8 cellular contexts compared by ENCODE assay signal in the genomic region with DNA sequence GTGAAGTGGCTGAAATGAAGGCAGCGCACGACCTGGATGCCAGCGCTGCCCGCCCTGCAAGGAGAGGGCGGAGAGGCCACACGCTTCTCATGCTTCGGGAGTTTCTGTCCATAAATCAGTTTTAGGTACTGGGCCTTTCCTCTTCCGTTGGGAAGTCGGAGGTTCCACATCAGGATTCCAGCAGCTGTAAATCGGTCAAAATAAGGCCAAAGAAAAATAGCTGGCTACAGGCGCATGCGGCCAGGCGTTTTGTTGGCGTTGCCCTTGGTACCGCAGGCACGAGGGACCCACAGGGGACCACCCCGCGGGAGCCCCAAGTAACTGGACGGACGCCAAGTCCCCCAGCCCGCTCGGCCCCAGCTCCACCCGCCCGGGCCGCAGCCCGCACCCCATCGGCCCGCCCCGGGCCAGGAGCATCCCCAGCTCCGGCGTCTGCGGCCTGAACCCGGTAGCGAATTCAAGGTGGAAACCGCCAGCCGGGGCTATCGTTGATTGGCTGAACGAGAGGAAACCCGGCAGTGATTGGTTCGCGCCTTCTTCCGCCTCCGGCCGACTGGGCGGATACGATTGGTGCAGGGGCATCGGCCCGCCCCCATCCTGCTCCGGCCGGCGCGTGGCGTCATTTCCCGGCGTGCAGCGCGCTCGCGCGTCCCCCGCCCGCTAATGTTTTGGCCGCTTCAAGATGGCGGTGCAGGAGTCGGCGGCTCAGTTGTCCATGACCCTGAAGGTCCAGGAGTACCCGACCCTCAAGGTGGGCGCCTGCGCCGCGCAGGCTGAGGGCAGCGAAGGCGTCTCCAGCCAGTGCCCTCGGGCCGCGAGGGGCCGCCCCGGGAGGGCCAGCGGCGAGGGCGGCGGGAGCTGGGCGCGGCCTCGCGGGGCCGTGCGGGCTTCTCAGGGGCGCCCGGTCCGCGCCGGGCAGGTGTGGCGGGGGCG. TPM values are rescaled to one million over a fixed set of nuclear protein-coding genes. Genes with fewer than 3 reads are reported as not detected.
DNase-seq lines count a peak whose midpoint lies in the region; ATAC-seq and TF ChIP-seq lines count a peak whose summit lies in the region.

A gene (plus strand): TSS at position 660 of the 933 bp plus-strand sequence. CDS start 23 bp downstream, at position 683.

- no peaks in the 10 kb centered on the region for H3K36me3 ChIP-seq in ovary
- no peaks in the 10 kb centered on the region for H3K36me3 ChIP-seq in thyroid gland

- TF ChIP-seq CTCF in GM12864 (IDR thresholded peaks at IDR 0.05; ENCODE audit: low read depth, low read length, missing control alignments) (no peak), ovary (IDR thresholded peaks at IDR 0.05) (no peak), thyroid gland (IDR thresholded peaks at IDR 0.05) (no peak)

- H3K9me3 ChIP-seq in ovary (no peaks in the 10 kb centered on the region), thyroid gland (no peaks in the 10 kb centered on the region)

- ATAC-seq in HG02759 (IDR thresholded peaks at IDR 0.05; ENCODE audit: unreplicated experiment) = peak; percentile 93
- peak; percentile 98 for ATAC-seq in Right ventricle myocardium inferior

- WGBS in ovary, 3 donors = 1% methylated on average over 77 to 95 of the region's 95 CpGs
- 2% methylated on average over 15 to 23 of the region's 95 CpGs for WGBS in thyroid gland, 2 donors

- intact Hi-C loops in Right ventricle myocardium inferior (cut with DNase I) = loop anchor here (2.0 kb wide), 2 partner anchors 41 to 57 kb away; a partner anchor contains a TSS
- intact Hi-C loops in ovary (cut with DNase I) = loop anchor here in 1 of 4 donors (1.0 to 5.0 kb wide), 2 partner anchors 41 to 58 kb away; a partner anchor contains a TSS
- intact Hi-C loops in thyroid gland (cut with DNase I) = loop anchor here (10.0 kb wide), 1 partner anchor 55 kb away; a partner anchor contains a TSS

- H3K27me3 ChIP-seq in ovary (no peaks in the 10 kb centered on the region), thyroid gland (no peaks in the 10 kb centered on the region)

- H3K4me1 ChIP-seq in ovary (ENCODE audit: insufficient read depth) = peaks cover 19% of the 10 kb centered on the region
- H3K4me1 ChIP-seq in thyroid gland = peaks cover 26 to 34% of the 10 kb centered on the region in 2 donors

- TF ChIP-seq POLR2A in ovary (IDR thresholded peaks at IDR 0.05) (peak; percentile 56), thyroid gland (IDR thresholded peaks at IDR 0.05) (peak in 1 of 2 donors; percentile 78)

- peak within 1 kb of the TSS; percentile 91 for H3K4me3 ChIP-seq in GM12864 (ENCODE audit: low read depth, low read length)
- peak within 1 kb of the TSS; percentile 97 for H3K4me3 ChIP-seq in ovary
- peak within 1 kb of the TSS; percentile 69 to 89 (median 82) for H3K4me3 ChIP-seq in thyroid gland (replicated peaks in 1 of 3)

- DNase-seq in GM12864 (ENCODE audit: low read depth) = peak; percentile 90
- peak; percentile 96 to 98 (median 97) for DNase-seq in NCI-H1417 (lab: John Stamatoyannopoulos, UW)
- DNase-seq in SW 1271 (lab: John Stamatoyannopoulos, UW) = peak; percentile 84 to 95
- DNase-seq in activated naive CD8-positive, alpha-beta T cell treated with anti-CD3 and anti-CD28 coated beads, Interleukin-2, amount 50 U/mL, for 16 hours (ENCODE audit: low read depth, low spot score) = peak; percentile 97
- DNase-seq in Right ventricle myocardium inferior (ENCODE audit: missing footprints) = peak; percentile 97
- DNase-seq in ovary = peak; percentile 94 to 98 (median 96)
- peak; percentile 97 for DNase-seq in thyroid gland

- H3K27ac ChIP-seq in ovary (peak within 1 kb of the TSS; percentile 61 to 77), thyroid gland (peak within 1 kb of the TSS; percentile 38 to 74 (median 68))

- TF ChIP-seq EP300 in ovary (IDR thresholded peaks at IDR 0.05) = no peak

RNA-seq across cellular contexts. Expression of the gene that starts here (rescaled TPM):
- 50.4 TPM for total RNA-seq in Right ventricle myocardium inferior
- total RNA-seq in ovary = 10 to 100 TPM; 48.3 to 71.3 (median 56.7) TPM
- polyA plus RNA-seq in ovary = 10 to 100 TPM; 23.8 to 60.7 TPM
- total RNA-seq in thyroid gland = 10 to 100 TPM; 85.3 to 99.5 (median 87.3) TPM

Comparison
In these comparisons a context has a peak if more than half of its experiments do, and no peak if none do; other contexts are left out.
1. Peak in every context shown above with its lines: DNase-seq, ATAC-seq, H3K4me3 ChIP-seq and H3K27ac ChIP-seq.